ENCODE assay signal across 24 cellular contexts in genomic region chr10:127081946-127082345, GRCh38.
"Had no signal": no experiment of that assay in that cellular context is flagged by ENCODE, and none has a peak within 500 bp of the region (broad histone marks: within the 10 kb centered on the region; RNA-seq: fewer than 3 reads in every experiment).

No MANE protein-coding gene starts in this region.

- ATAC-seq: gastroesophageal sphincter; left cardiac atrium; naive thymus-derived CD4-positive, alpha-beta T cell; psoas muscle; sciatic nerve; stimulated activated naive B cell treated with anti-CD40 and anti-IgM and Interleukin-4, amounts not matched to agents 10 μg/mL and 1 μg/mL and 100 μg/mL, for 72 hours; stimulated activated naive CD8-positive, alpha-beta T cell treated with anti-CD3 and anti-CD28 coated beads, Interleukin-15, amount 100 ng/mL, for 72 hours had no signal

- H3K27me3 Mint-ChIP-seq: dendritic cell treated with granulocyte-macrophage colony-stimulating factor and Interleukin-4, amounts not matched to agents 40 ng/mL and 50 ng/mL, for 4 days; stimulated activated naive CD8-positive, alpha-beta T cell treated with anti-CD3 and anti-CD28 coated beads, Interleukin-15, amount 100 ng/mL, for 72 hours had no signal

- FAIRE-seq: colon, endometrium, kidney had no signal

- H3K9me3 Mint-ChIP-seq: stimulated activated naive CD8-positive, alpha-beta T cell treated with anti-CD3 and anti-CD28 coated beads, Interleukin-15, amount 100 ng/mL, for 72 hours had no signal

- H3K36me3 Mint-ChIP-seq: naive thymus-derived CD4-positive, alpha-beta T cell; stimulated activated naive B cell treated with anti-CD40 and anti-IgM and Interleukin-4, amounts not matched to agents 10 μg/mL and 1 μg/mL and 100 μg/mL, for 72 hours had no signal

- H3K36me3 ChIP-seq: spleen, thoracic aorta, transverse colon had no signal

- H3K27ac ChIP-seq: esophagus squamous epithelium, gastroesophageal sphincter, psoas muscle, thoracic aorta, transverse colon had no signal

- H3K4me3 ChIP-seq: esophagus squamous epithelium, gastroesophageal sphincter, psoas muscle, spleen, thoracic aorta, transverse colon had no signal

- H3K4me3 Mint-ChIP-seq: dendritic cell treated with granulocyte-macrophage colony-stimulating factor and Interleukin-4, amounts not matched to agents 40 ng/mL and 50 ng/mL, for 4 days; naive thymus-derived CD4-positive, alpha-beta T cell; nephron progenitor cell; stimulated activated naive B cell treated with anti-CD40 and anti-IgM and Interleukin-4, amounts not matched to agents 10 μg/mL and 1 μg/mL and 100 μg/mL, for 72 hours; stimulated activated naive CD8-positive, alpha-beta T cell treated with anti-CD3 and anti-CD28 coated beads, Interleukin-15, amount 100 ng/mL, for 72 hours had no signal

- H3K4me1 ChIP-seq: esophagus squamous epithelium, gastroesophageal sphincter, psoas muscle, spleen had no signal

- DNase-seq: cerebellar nuclear complex; effector CD8-positive, alpha-beta T cell; esophagus squamous epithelium; foreskin fibroblast; glutamatergic neuron; kidney; left cardiac atrium; mammary epithelial cell; naive thymus-derived CD4-positive, alpha-beta T cell; nephron progenitor cell; psoas muscle; spleen; stimulated activated CD4-positive, alpha-beta T cell treated with anti-CD3 and anti-CD28 coated beads, Interleukin-15, amount 100 ng/mL, for 24 hours; stimulated activated CD4-positive, alpha-beta T cell treated with anti-CD3 and anti-CD28 coated beads, Interleukin-1b, Interleukin-23, amount 100 ng/mL, for 48 hours; stimulated activated CD4-positive, alpha-beta T cell treated with anti-CD3 and anti-CD28 coated beads, Interleukin-4, amount 100 ng/mL, for 24 hours; stimulated activated naive B cell treated with anti-CD40 and anti-IgM and Interleukin-4, amounts not matched to agents 10 μg/mL and 1 μg/mL and 100 μg/mL, for 72 hours; stimulated activated naive CD8-positive, alpha-beta T cell treated with anti-CD3 and anti-CD28 coated beads, Interleukin-15, amount 100 ng/mL, for 72 hours; transverse colon had no signal

- H3K27me3 ChIP-seq: esophagus squamous epithelium, gastroesophageal sphincter, spleen, transverse colon had no signal

- H3K4me1 Mint-ChIP-seq: naive thymus-derived CD4-positive, alpha-beta T cell; stimulated activated naive B cell treated with anti-CD40 and anti-IgM and Interleukin-4, amounts not matched to agents 10 μg/mL and 1 μg/mL and 100 μg/mL, for 72 hours; stimulated activated naive CD8-positive, alpha-beta T cell treated with anti-CD3 and anti-CD28 coated beads, Interleukin-15, amount 100 ng/mL, for 72 hours had no signal

- H3K27ac Mint-ChIP-seq: dendritic cell treated with granulocyte-macrophage colony-stimulating factor and Interleukin-4, amounts not matched to agents 40 ng/mL and 50 ng/mL, for 4 days; naive thymus-derived CD4-positive, alpha-beta T cell; nephron progenitor cell; stimulated activated naive B cell treated with anti-CD40 and anti-IgM and Interleukin-4, amounts not matched to agents 10 μg/mL and 1 μg/mL and 100 μg/mL, for 72 hours; stimulated activated naive CD8-positive, alpha-beta T cell treated with anti-CD3 and anti-CD28 coated beads, Interleukin-15, amount 100 ng/mL, for 72 hours had no signal

- H3K9me3 ChIP-seq: esophagus squamous epithelium, gastroesophageal sphincter, psoas muscle, thoracic aorta, transverse colon had no signal
